8 cellular contexts compared by ENCODE assay signal in genomic region chr2:230668939-230669303, GRCh38. TPM values are rescaled to one million over a fixed set of nuclear protein-coding genes. Genes with fewer than 3 reads are reported as not detected.
A peak's percentile ranks its signal among the peaks of the same experiment; 100 is the strongest.
DNase-seq lines count a peak whose midpoint lies in the region; ATAC-seq and TF ChIP-seq lines count a peak whose summit lies in the region.

No MANE protein-coding gene starts in this region.

- TF ChIP-seq POLR2A in stomach (IDR thresholded peaks at IDR 0.05) = no peak

- H3K9me3 Mint-ChIP-seq in activated CD4-positive, alpha-beta T cell treated with anti-CD3 and anti-CD28 coated beads for 36 hours (ENCODE audit: low read depth) = no peaks in the 10 kb centered on the region
- H3K9me3 Mint-ChIP-seq in activated CD4-positive, alpha-beta memory T cell treated with anti-CD3 and anti-CD28 coated beads, Interleukin-2, amount 10 ng/mL, durations not matched to agents 7 days and 5 days = no peaks in the 10 kb centered on the region
- peaks cover 0 to 1% (median 0%) of the 10 kb centered on the region in 11 donors for H3K9me3 Mint-ChIP-seq in naive thymus-derived CD4-positive, alpha-beta T cell

- peaks cover 32 to 44% of the 10 kb centered on the region in 2 donors for H3K4me1 ChIP-seq in naive thymus-derived CD4-positive, alpha-beta T cell (ENCODE audit: control insufficient read depth in 2 of 2, insufficient read depth in 2 of 2, low read length in 2 of 2)
- peaks cover 0 to 52% (median 13%) of the 10 kb centered on the region in 4 donors for H3K4me1 ChIP-seq in stomach

- WGBS in stomach, 5 donors = 66 to 87% (median 77%) methylated on average over 2 of the region's 2 CpGs

- intact Hi-C loops in activated CD4-positive, alpha-beta T cell treated with anti-CD3 and anti-CD28 coated beads for 36 hours (cut with DNase I, micrococcal nuclease) = loop anchor here in 1 of 2 experiments (2.0 kb wide), 1 partner anchor 44 kb away; the partner anchor contains the start of gene CAB39
- intact Hi-C loops in naive thymus-derived CD4-positive, alpha-beta T cell (cut with micrococcal nuclease) = no loop called here
- intact Hi-C loops in stomach (cut with DNase I; ENCODE audit: low total_unique reads) = no loop called here

- CTCF ChIA-PET in activated CD4-positive, alpha-beta T cell treated with anti-CD3 and anti-CD28 coated beads for 36 hours (lab: Charles Lee) = interaction anchor here (0.6 to 2.6 kb wide), 7 partner anchors 10 to 464 kb away, joined by 3 to 9 read pairs (median 4); no protein-coding TSS in a partner anchor
- CTCF ChIA-PET in activated CD4-positive, alpha-beta memory T cell treated with anti-CD3 and anti-CD28 coated beads, Interleukin-2, amount 10 ng/mL, durations not matched to agents 7 days and 5 days (lab: Charles Lee) = interaction anchor here (0.9 to 4.7 kb wide), 6 partner anchors 10 to 137 kb away, joined by 3 to 24 read pairs (median 6); no protein-coding TSS in a partner anchor
- CTCF ChIA-PET in naive thymus-derived CD4-positive, alpha-beta T cell (lab: Charles Lee) = interaction anchor here (1.3 kb wide), 1 partner anchor 45 kb away, joined by 5 read pairs; no protein-coding TSS in a partner anchor

- H3K4me3 ChIP-seq in skin epidermis = no peak overlapping the region
- no peak overlapping the region for H3K4me3 ChIP-seq in naive thymus-derived CD4-positive, alpha-beta T cell (ENCODE audit: low read length)
- H3K4me3 ChIP-seq in stomach = no peak overlapping the region

- no peak overlapping the region for H3K4me3 Mint-ChIP-seq in activated CD4-positive, alpha-beta T cell treated with anti-CD3 and anti-CD28 coated beads for 36 hours
- no peak overlapping the region for H3K4me3 Mint-ChIP-seq in activated CD4-positive, alpha-beta memory T cell treated with anti-CD3 and anti-CD28 coated beads, Interleukin-2, amount 10 ng/mL, durations not matched to agents 7 days and 5 days
- peak overlapping the region in 4 of 10 donors; percentile 7 to 52 (median 28) for H3K4me3 Mint-ChIP-seq in naive thymus-derived CD4-positive, alpha-beta T cell

- POLR2A ChIA-PET in activated CD4-positive, alpha-beta T cell treated with anti-CD3 and anti-CD28 coated beads for 36 hours (lab: Charles Lee) = interaction anchor here (0.7 kb wide), 1 partner anchor 45 kb away, joined by 3 read pairs; no protein-coding TSS in a partner anchor
- POLR2A ChIA-PET in activated CD4-positive, alpha-beta memory T cell treated with anti-CD3 and anti-CD28 coated beads, Interleukin-2, amount 10 ng/mL, durations not matched to agents 7 days and 5 days (lab: Charles Lee) = interaction anchor here (0.6 to 5.2 kb wide), 8 partner anchors 9 to 125 kb away, joined by 3 to 64 read pairs (median 10); partner anchors contain the start of gene CAB39
- POLR2A ChIA-PET in naive thymus-derived CD4-positive, alpha-beta T cell (lab: Charles Lee) = no interaction called here

- H3K36me3 ChIP-seq in naive thymus-derived CD4-positive, alpha-beta T cell (ENCODE audit: control insufficient read depth in 2 of 3, insufficient read depth in 3 of 3, low read length in 3 of 3) = no peaks in the 10 kb centered on the region
- no peaks in the 10 kb centered on the region for H3K36me3 ChIP-seq in stomach

- ATAC-seq in activated CD4-positive, alpha-beta T cell treated with anti-CD3 and anti-CD28 coated beads for 36 hours = peak; percentile 9
- peak; percentile 35 for ATAC-seq in HG03025 (IDR thresholded peaks at IDR 0.05; ENCODE audit: low FRiP score, unreplicated experiment)
- ATAC-seq in naive thymus-derived CD4-positive, alpha-beta T cell = no peak

- H3K4me1 Mint-ChIP-seq in activated CD4-positive, alpha-beta T cell treated with anti-CD3 and anti-CD28 coated beads for 36 hours = peaks cover 66% of the 10 kb centered on the region
- H3K4me1 Mint-ChIP-seq in activated CD4-positive, alpha-beta memory T cell treated with anti-CD3 and anti-CD28 coated beads, Interleukin-2, amount 10 ng/mL, durations not matched to agents 7 days and 5 days = peaks cover 81% of the 10 kb centered on the region
- peaks cover 39 to 74% (median 58%) of the 10 kb centered on the region in 7 donors for H3K4me1 Mint-ChIP-seq in naive thymus-derived CD4-positive, alpha-beta T cell

- peak; percentile 22 for DNase-seq in activated CD4-positive, alpha-beta T cell treated with anti-CD3 and anti-CD28 coated beads for 36 hours
- no peak for DNase-seq in activated CD4-positive, alpha-beta T cell treated with anti-CD3 and anti-CD28 coated beads for 4 hours
- DNase-seq in activated CD4-positive, alpha-beta memory T cell treated with anti-CD3 and anti-CD28 coated beads, Interleukin-2, amount 10 ng/mL, durations not matched to agents 7 days and 5 days = no peak
- no peak for DNase-seq in naive thymus-derived CD4-positive, alpha-beta T cell
- DNase-seq in stomach (no peak), medulla oblongata (ENCODE audit: extremely low spot score) (no peak)

- no peak for TF ChIP-seq CTCF in stomach (IDR thresholded peaks at IDR 0.05)

- H3K27ac ChIP-seq in skin epidermis (peak overlapping the region in 15 of 21 experiments; percentile 8 to 78 (median 36)), stomach (peak overlapping the region in 1 of 5 donors; percentile 54)
- no peak overlapping the region for H3K27ac ChIP-seq in naive thymus-derived CD4-positive, alpha-beta T cell (ENCODE audit: low read depth, low read length)

- H3K36me3 Mint-ChIP-seq in activated CD4-positive, alpha-beta T cell treated with anti-CD3 and anti-CD28 coated beads for 36 hours (ENCODE audit: low read depth) = peaks cover under 1% of the 10 kb centered on the region
- H3K36me3 Mint-ChIP-seq in activated CD4-positive, alpha-beta memory T cell treated with anti-CD3 and anti-CD28 coated beads, Interleukin-2, amount 10 ng/mL, durations not matched to agents 7 days and 5 days (ENCODE audit: low read depth) = no peaks in the 10 kb centered on the region
- peaks cover 0 to 5% (median 0%) of the 10 kb centered on the region in 5 donors for H3K36me3 Mint-ChIP-seq in naive thymus-derived CD4-positive, alpha-beta T cell

- no peaks in the 10 kb centered on the region for H3K27me3 ChIP-seq in naive thymus-derived CD4-positive, alpha-beta T cell (ENCODE audit: control insufficient read depth in 2 of 2, insufficient read depth in 2 of 2, low read length in 2 of 2)
- no peaks in the 10 kb centered on the region for H3K27me3 ChIP-seq in stomach

- TF ChIP-seq EP300 in stomach (IDR thresholded peaks at IDR 0.05) = no peak

- no peaks in the 10 kb centered on the region for H3K27me3 Mint-ChIP-seq in activated CD4-positive, alpha-beta T cell treated with anti-CD3 and anti-CD28 coated beads for 36 hours
- no peaks in the 10 kb centered on the region for H3K27me3 Mint-ChIP-seq in activated CD4-positive, alpha-beta memory T cell treated with anti-CD3 and anti-CD28 coated beads, Interleukin-2, amount 10 ng/mL, durations not matched to agents 7 days and 5 days
- H3K27me3 Mint-ChIP-seq in naive thymus-derived CD4-positive, alpha-beta T cell = no peaks in the 10 kb centered on the region

- peak overlapping the region; percentile 94 for H3K27ac Mint-ChIP-seq in activated CD4-positive, alpha-beta T cell treated with anti-CD3 and anti-CD28 coated beads for 36 hours
- H3K27ac Mint-ChIP-seq in activated CD4-positive, alpha-beta memory T cell treated with anti-CD3 and anti-CD28 coated beads, Interleukin-2, amount 10 ng/mL, durations not matched to agents 7 days and 5 days = peak overlapping the region; percentile 89
- H3K27ac Mint-ChIP-seq in naive thymus-derived CD4-positive, alpha-beta T cell = peak overlapping the region in 4 of 9 donors; percentile 31 to 89 (median 50)

- H3K9me3 ChIP-seq in naive thymus-derived CD4-positive, alpha-beta T cell (ENCODE audit: control insufficient read depth in 2 of 3, low read length in 3 of 3) = no peaks in the 10 kb centered on the region
- H3K9me3 ChIP-seq in stomach = no peaks in the 10 kb centered on the region

RNA-seq across cellular contexts. Expression of gene CAB39, which starts 43.7 kb away (rescaled TPM):
- 100 to 1,000 TPM; 122 to 148 TPM for total RNA-seq in activated CD4-positive, alpha-beta T cell treated with anti-CD3 and anti-CD28 coated beads for 36 hours
- 100 to 1,000 TPM; 156 to 161 TPM for total RNA-seq in activated CD4-positive, alpha-beta memory T cell treated with anti-CD3 and anti-CD28 coated beads, Interleukin-2, amount 10 ng/mL, durations not matched to agents 7 days and 5 days
- total RNA-seq in naive thymus-derived CD4-positive, alpha-beta T cell = 100 to 1,000 TPM in 2 of 5 experiments, 10 to 100 TPM in 3; 71.0 to 186 (median 95.4) TPM
- polyA plus RNA-seq in naive thymus-derived CD4-positive, alpha-beta T cell = 10 to 100 TPM; 73.1 to 79.4 TPM
- 100 to 1,000 TPM in 1 of 5 donors, 10 to 100 TPM in 4; 83.9 to 126 (median 86.9) TPM for total RNA-seq in stomach
- 10 to 100 TPM; 21.8 to 56.4 (median 36.9) TPM for polyA plus RNA-seq in stomach
